1 cellular context compared by ENCODE assay signal in the genomic region with DNA sequence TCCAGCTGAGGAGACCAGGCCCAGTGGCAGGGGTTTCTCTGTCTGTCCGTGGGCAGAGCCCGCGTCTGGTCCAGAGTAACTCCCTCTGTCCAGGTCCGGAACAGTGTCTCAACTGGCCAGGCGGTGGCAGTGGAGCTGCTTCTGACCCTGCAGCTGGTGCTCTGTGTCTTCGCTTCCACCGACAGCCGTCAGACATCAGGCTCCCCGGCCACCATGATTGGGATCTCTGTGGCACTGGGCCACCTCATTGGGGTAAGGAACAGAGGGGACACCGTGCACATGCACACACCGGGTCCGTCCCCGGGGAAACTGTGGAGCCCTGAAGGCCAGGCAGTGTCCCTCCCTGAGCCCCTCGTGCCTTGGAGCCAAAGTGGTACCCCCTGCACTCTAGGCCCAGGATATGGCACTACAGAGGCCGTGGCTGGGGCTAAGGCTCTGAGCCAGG.
TF ChIP-seq lines count a peak whose summit lies in the region.

No MANE protein-coding gene starts in this region.

TF ChIP-seq in IMR-90, 13 proteins besides CTCF, POLR2A, EP300 and RAD21:
- no peak for TF ChIP-seq NFE2L2 (IDR thresholded peaks at IDR 0.05; ENCODE audit: low read depth, low read length)
- TF ChIP-seq SMC3 (IDR thresholded peaks at IDR 0.05; ENCODE audit: low read depth, low read length) = peak; percentile 79
- TF ChIP-seq RFX5 (IDR thresholded peaks at IDR 0.05; ENCODE audit: low read depth, low read length) = no peak
- TF ChIP-seq, protein P1, sequence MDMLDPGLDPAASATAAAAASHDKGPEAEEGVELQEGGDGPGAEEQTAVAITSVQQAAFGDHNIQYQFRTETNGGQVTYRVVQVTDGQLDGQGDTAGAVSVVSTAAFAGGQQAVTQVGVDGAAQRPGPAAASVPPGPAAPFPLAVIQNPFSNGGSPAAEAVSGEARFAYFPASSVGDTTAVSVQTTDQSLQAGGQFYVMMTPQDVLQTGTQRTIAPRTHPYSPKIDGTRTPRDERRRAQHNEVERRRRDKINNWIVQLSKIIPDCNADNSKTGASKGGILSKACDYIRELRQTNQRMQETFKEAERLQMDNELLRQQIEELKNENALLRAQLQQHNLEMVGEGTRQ (IDR thresholded peaks at IDR 0.05; ENCODE audit: low read depth, low read length) = no peak
- TF ChIP-seq, protein P2, sequence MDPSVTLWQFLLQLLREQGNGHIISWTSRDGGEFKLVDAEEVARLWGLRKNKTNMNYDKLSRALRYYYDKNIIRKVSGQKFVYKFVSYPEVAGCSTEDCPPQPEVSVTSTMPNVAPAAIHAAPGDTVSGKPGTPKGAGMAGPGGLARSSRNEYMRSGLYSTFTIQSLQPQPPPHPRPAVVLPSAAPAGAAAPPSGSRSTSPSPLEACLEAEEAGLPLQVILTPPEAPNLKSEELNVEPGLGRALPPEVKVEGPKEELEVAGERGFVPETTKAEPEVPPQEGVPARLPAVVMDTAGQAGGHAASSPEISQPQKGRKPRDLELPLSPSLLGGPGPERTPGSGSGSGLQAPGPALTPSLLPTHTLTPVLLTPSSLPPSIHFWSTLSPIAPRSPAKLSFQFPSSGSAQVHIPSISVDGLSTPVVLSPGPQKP (IDR thresholded peaks at IDR 0.05; ENCODE audit: borderline replicate concordance, low read depth, low read length) = no peak
